ENCODE assay signal across 8 cellular contexts in the genomic region with DNA sequence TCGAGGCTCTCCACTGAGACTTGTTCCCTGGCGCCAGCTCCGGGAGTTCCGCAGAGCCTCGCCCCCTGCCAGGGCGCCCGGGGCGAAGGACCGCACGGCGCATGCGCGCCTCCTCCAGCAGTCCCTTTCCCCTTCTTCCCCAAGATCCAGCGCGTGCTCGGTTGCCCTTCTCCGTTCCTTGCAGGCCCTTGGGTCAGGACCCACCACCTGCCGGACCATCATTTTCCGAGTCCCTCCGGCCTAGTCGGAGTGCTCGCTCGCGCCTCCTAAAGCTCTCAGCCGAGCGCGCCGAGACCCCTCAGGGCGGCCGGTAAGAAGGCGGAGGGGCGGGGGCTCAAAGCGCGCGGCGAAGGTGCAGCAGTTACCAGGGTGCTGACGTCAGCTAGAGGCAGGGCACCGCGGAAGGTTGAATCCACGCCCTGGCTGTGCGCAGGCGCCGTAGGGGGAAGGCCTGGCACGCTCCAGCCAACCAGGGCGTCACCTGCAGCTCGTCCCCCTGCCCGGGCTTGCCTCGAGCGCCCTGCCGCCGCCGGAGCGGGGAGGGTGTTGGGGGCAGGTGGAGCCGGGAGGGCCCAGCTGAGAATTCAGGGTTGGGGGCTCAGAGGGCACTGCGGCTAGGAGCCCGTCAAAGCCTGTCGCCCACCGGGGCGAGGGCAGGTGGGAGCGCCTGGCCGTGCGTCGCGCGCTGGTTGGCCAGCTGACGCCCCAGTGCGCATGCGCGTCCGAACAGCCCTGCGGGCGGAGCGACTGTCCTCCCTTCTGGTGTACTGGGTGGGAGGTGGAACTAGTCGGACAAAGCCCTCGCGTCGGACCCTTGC. TPM values are rescaled to one million over a fixed set of nuclear protein-coding genes. Genes with fewer than 3 reads are reported as not detected.
DNase-seq lines count a peak whose midpoint lies in the region; ATAC-seq and TF ChIP-seq lines count a peak whose summit lies in the region.

A gene with protein sequence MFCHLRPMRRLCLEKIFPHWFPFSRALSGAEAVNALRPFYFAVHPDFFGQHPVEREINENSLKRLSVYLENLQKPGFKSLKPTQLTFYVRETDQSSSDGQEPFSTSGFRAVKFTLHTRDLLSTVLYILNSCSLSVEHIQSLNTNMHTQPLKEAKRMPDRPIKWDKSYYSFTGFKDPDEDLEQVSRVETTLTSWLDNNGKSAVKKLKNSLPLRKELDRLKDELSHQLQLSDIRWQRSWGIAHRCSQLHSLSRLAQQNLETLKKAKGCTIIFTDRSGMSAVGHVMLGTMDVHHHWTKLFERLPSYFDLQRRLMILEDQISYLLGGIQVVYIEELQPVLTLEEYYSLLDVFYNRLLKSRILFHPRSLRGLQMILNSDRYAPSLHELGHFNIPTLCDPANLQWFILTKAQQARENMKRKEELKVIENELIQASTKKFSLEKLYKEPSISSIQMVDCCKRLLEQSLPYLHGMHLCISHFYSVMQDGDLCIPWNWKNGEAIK (plus strand): TSS at position 757 of the 818 bp plus-strand sequence. CDS start 16,017 bp downstream, outside the sequence.

- H3K9me3 Mint-ChIP-seq in activated B cell treated with CpG ODN at 0.5 μM for 24 hours, result no peaks in the 10 kb centered on the region

- H3K27ac Mint-ChIP-seq in activated B cell treated with CpG ODN at 0.5 μM for 24 hours, result peak within 1 kb of the TSS; percentile 97

- DNase-seq in AG08395 (ENCODE audit: low spot score) (peak; percentile 99), NCI-H226 (peak; percentile 94), activated B cell treated with CpG ODN at 0.5 μM for 24 hours (peak; percentile 98), caudate nucleus (lab: John Stamatoyannopoulos, UW) (peak in 60 of 61 donors; percentile 75 to 98 (median 92)), inferior parietal cortex (ENCODE audit: extremely low spot score) (peak; percentile 94)
- DNase-seq in stimulated activated CD4-positive, alpha-beta T cell treated with anti-CD3 and anti-CD28 coated beads, Interleukin-12 subunit alpha, Interleukin-12 subunit beta, amount 100 ng/mL, for 24 hours (ENCODE audit: low read depth in 2 of 2), result peak; percentile 96 to 97

- TF ChIP-seq CTCF in activated B cell treated with CpG ODN at 0.5 μM for 24 hours (IDR thresholded peaks at IDR 0.05), result no peak

- peaks cover 22% of the 10 kb centered on the region for H3K4me1 Mint-ChIP-seq in activated B cell treated with CpG ODN at 0.5 μM for 24 hours

- peak within 1 kb of the TSS; percentile 96 for H3K4me3 Mint-ChIP-seq in activated B cell treated with CpG ODN at 0.5 μM for 24 hours

- H3K27ac ChIP-seq in caudate nucleus (ENCODE audit: low read depth, low read length), result peak within 1 kb of the TSS; percentile 99

- CTCF ChIA-PET in activated B cell treated with CpG ODN at 0.5 μM for 24 hours (lab: Charles Lee), result interaction anchor here (1.8 kb wide), 1 partner anchor 101 kb away, joined by 6 read pairs; no protein-coding TSS in a partner anchor

- intact Hi-C loops in activated B cell treated with CpG ODN at 0.5 μM for 24 hours (cut with micrococcal nuclease), result loop anchor here (1.0 to 10.0 kb wide), 12 partner anchors 102 to 1733 kb away; a partner anchor contains a TSS

- no peaks in the 10 kb centered on the region for H3K27me3 Mint-ChIP-seq in activated B cell treated with CpG ODN at 0.5 μM for 24 hours

- H3K36me3 Mint-ChIP-seq in activated B cell treated with CpG ODN at 0.5 μM for 24 hours (ENCODE audit: low read depth), result peaks cover 5% of the 10 kb centered on the region

- POLR2A ChIA-PET in activated B cell treated with CpG ODN at 0.5 μM for 24 hours (lab: Charles Lee), result interaction anchor here (0.7 to 3.3 kb wide), 14 partner anchors 10 to 1849 kb away, joined by 3 to 41 read pairs (median 5); a partner anchor contains a TSS

- ATAC-seq in GM18909 (IDR thresholded peaks at IDR 0.05; ENCODE audit: poor library complexity, unreplicated experiment), result peak; percentile 96
- peak; percentile 94 for ATAC-seq in HG03175 (IDR thresholded peaks at IDR 0.05; ENCODE audit: unreplicated experiment)
- peak; percentile 91 for ATAC-seq in activated B cell treated with CpG ODN at 0.5 μM for 24 hours (ENCODE audit: low read depth)

RNA-seq across cellular contexts. Expression of the gene that starts here (rescaled TPM):
- total RNA-seq in activated B cell treated with CpG ODN at 0.5 μM for 24 hours, result 11.8 and 12.9 TPM in 2 replicates

Comparison
In these comparisons a context has a peak if more than half of its experiments do, and no peak if none do; other contexts are left out.
1. Peak in every context shown above with its lines: DNase-seq, ATAC-seq and H3K27ac ChIP-seq.